In genomic region chr12:92144045-92144630, GRCh38 we compare ENCODE assay signal across 8 cellular contexts. TPM values are rescaled to one million over a fixed set of nuclear protein-coding genes. Genes with fewer than 3 reads are reported as not detected.
A peak's percentile ranks its signal among the peaks of the same experiment; 100 is the strongest.
DNase-seq lines count a peak whose midpoint lies in the region; ATAC-seq and TF ChIP-seq lines count a peak whose summit lies in the region.

No MANE protein-coding gene starts in this region.

- ATAC-seq in GM21737 (IDR thresholded peaks at IDR 0.05; ENCODE audit: unreplicated experiment) (peak; percentile 12), Right ventricle myocardium inferior (peak; percentile 61)

- TF ChIP-seq CTCF in Caco-2 (IDR thresholded peaks at IDR 0.05; ENCODE audit: insufficient read depth in 1 of 2, low read depth in 1 of 2, low read length in 1 of 2, severe bottlenecking in 1 of 2, unreplicated experiment in 1 of 2) (peak; percentile 62 to 67), ovary (IDR thresholded peaks at IDR 0.05) (peak in 2 of 3 donors; percentile 65 to 70), tibial artery (IDR thresholded peaks at IDR 0.05) (peak; percentile 66 to 71)

- H3K27me3 Mint-ChIP-seq in Caco-2 (ENCODE audit: insufficient read depth, unreplicated experiment), result no peaks in the 10 kb centered on the region
- peaks cover 8% of the 10 kb centered on the region for H3K27me3 Mint-ChIP-seq in activated naive CD8-positive, alpha-beta T cell treated with anti-CD3 and anti-CD28 coated beads for 36 hours

- H3K36me3 Mint-ChIP-seq in Caco-2 (ENCODE audit: insufficient read depth, unreplicated experiment), result peaks cover 43% of the 10 kb centered on the region
- H3K36me3 Mint-ChIP-seq in activated naive CD8-positive, alpha-beta T cell treated with anti-CD3 and anti-CD28 coated beads for 36 hours, result peaks cover 74% of the 10 kb centered on the region

- peak; percentile 70 to 75 for DNase-seq in Caco-2
- DNase-seq in NCI-H1092 treated with DMSO at 0.1 percent for 48 hours (lab: John Stamatoyannopoulos, UW), result peak; percentile 55
- DNase-seq in SKM-1 (lab: John Stamatoyannopoulos, UW; ENCODE audit: unreplicated experiment), result peak; percentile 25
- DNase-seq in activated naive CD8-positive, alpha-beta T cell treated with anti-CD3 and anti-CD28 coated beads for 36 hours, result peak; percentile 63
- DNase-seq in Right ventricle myocardium inferior (ENCODE audit: missing footprints), result peak; percentile 66
- peak; percentile 53 to 73 (median 60) for DNase-seq in ovary
- DNase-seq in tibial artery, result peak; percentile 70 to 85

- intact Hi-C loops in Caco-2 (cut with micrococcal nuclease; ENCODE audit: unreplicated experiment), result loop anchor here (1.0 to 2.0 kb wide), 5 partner anchors 64 to 762 kb away; no protein-coding TSS in a partner anchor
- intact Hi-C loops in Right ventricle myocardium inferior (cut with DNase I), result loop anchor here (1.0 to 5.0 kb wide), 4 partner anchors 101 to 332 kb away; no protein-coding TSS in a partner anchor
- intact Hi-C loops in ovary (cut with DNase I), result loop anchor here in 3 of 4 donors (5.0 to 10.0 kb wide), 4 partner anchors 101 to 762 kb away; no protein-coding TSS in a partner anchor
- intact Hi-C loops in tibial artery (cut with DNase I; ENCODE audit: low total_unique reads), result loop anchor here (5.0 to 10.0 kb wide), 3 partner anchors 329 to 539 kb away; no protein-coding TSS in a partner anchor

- H3K27me3 ChIP-seq in Caco-2 (replicated peaks; ENCODE audit: control insufficient read depth, insufficient read depth, low read length) (no peaks in the 10 kb centered on the region), ovary (no peaks in the 10 kb centered on the region), tibial artery (no peaks in the 10 kb centered on the region)

- H3K27ac ChIP-seq in ovary, result peak overlapping the region; percentile 96 to 99
- H3K27ac ChIP-seq in tibial artery, result peak overlapping the region; percentile 97 to 100

- H3K4me3 ChIP-seq in Caco-2 (ENCODE audit: low read depth, low read length) (peak overlapping the region; percentile 64), ovary (peak overlapping the region; percentile 100), tibial artery (peak overlapping the region; percentile 94 to 97)

- H3K4me3 Mint-ChIP-seq in Caco-2 (ENCODE audit: unreplicated experiment), result peak overlapping the region; percentile 81
- peak overlapping the region; percentile 99 for H3K4me3 Mint-ChIP-seq in activated naive CD8-positive, alpha-beta T cell treated with anti-CD3 and anti-CD28 coated beads for 36 hours

- no peak for TF ChIP-seq EP300 in ovary (IDR thresholded peaks at IDR 0.05)

- CTCF ChIA-PET in Caco-2 (lab: Charles Lee), result interaction anchor here (0.6 to 1.2 kb wide), 3 partner anchors 19 to 1275 kb away, joined by 3 to 4 read pairs (median 3); no protein-coding TSS in a partner anchor

- no peaks in the 10 kb centered on the region for H3K9me3 ChIP-seq in Caco-2
- no peaks in the 10 kb centered on the region for H3K9me3 ChIP-seq in ovary
- no peaks in the 10 kb centered on the region for H3K9me3 ChIP-seq in tibial artery

- H3K4me1 Mint-ChIP-seq in Caco-2 (ENCODE audit: low read depth, unreplicated experiment), result peaks cover 34% of the 10 kb centered on the region
- peaks cover 21% of the 10 kb centered on the region for H3K4me1 Mint-ChIP-seq in activated naive CD8-positive, alpha-beta T cell treated with anti-CD3 and anti-CD28 coated beads for 36 hours

- BruUV-seq in Caco-2 (replicated peaks; lab: Mats Ljungman, UMichigan), result no TSS peak

- peak overlapping the region; percentile 96 for H3K27ac Mint-ChIP-seq in Caco-2 (ENCODE audit: unreplicated experiment)
- peak overlapping the region; percentile 96 for H3K27ac Mint-ChIP-seq in activated naive CD8-positive, alpha-beta T cell treated with anti-CD3 and anti-CD28 coated beads for 36 hours

- no peaks in the 10 kb centered on the region for H3K9me3 Mint-ChIP-seq in Caco-2 (ENCODE audit: unreplicated experiment)
- no peaks in the 10 kb centered on the region for H3K9me3 Mint-ChIP-seq in activated naive CD8-positive, alpha-beta T cell treated with anti-CD3 and anti-CD28 coated beads for 36 hours

- H3K4me1 ChIP-seq in Caco-2 (peaks cover 34% of the 10 kb centered on the region), ovary (ENCODE audit: insufficient read depth) (no peaks in the 10 kb centered on the region), tibial artery (peaks cover 0 to 28% (median 0%) of the 10 kb centered on the region in 4 donors)

- WGBS in ovary, 3 donors, result 0 to 1% (median 0%) methylated on average over 14 of the region's 14 CpGs

- TF ChIP-seq POLR2A in ovary (IDR thresholded peaks at IDR 0.05), result no peak

- POLR2A ChIA-PET in Caco-2 (lab: Charles Lee), result interaction anchor here (2.2 kb wide), 1 partner anchor 73 kb away, joined by 23 read pairs; no protein-coding TSS in a partner anchor

- H3K36me3 ChIP-seq in Caco-2 (ENCODE audit: control insufficient read depth, insufficient read depth, low read length) (peaks cover 2% of the 10 kb centered on the region; the same call in 1 of the 2 replicates), ovary (no peaks in the 10 kb centered on the region), tibial artery (peaks cover 10 to 37% (median 15%) of the 10 kb centered on the region in 3 donors)

RNA-seq across cellular contexts. Expression of gene BTG1, which starts 1.5 kb away (rescaled TPM):
- total RNA-seq in Caco-2 (2022) (23.1 and 27.1 TPM in 2 replicates), Right ventricle myocardium inferior (66.9 TPM), ovary (100 to 1,000 TPM in 2 of 7 donors, 10 to 100 TPM in 5; 63.6 to 145 (median 86.1) TPM)
- 100 to 1,000 TPM; 147 to 153 TPM for total RNA-seq in activated naive CD8-positive, alpha-beta T cell treated with anti-CD3 and anti-CD28 coated beads for 36 hours
- 10 to 100 TPM; 55.8 to 94.2 TPM for polyA plus RNA-seq in ovary

Comparison
In these comparisons a context has a peak if more than half of its experiments do, and no peak if none do; other contexts are left out.
1. Peak in every context shown above with its lines: DNase-seq, ATAC-seq, H3K4me3 ChIP-seq and H3K27ac ChIP-seq.
2. DNase-seq: peak in every context shown above with its lines; median percentile 78 in tibial artery; 72 in Caco-2; 66 in Right ventricle myocardium inferior; 63 in activated naive CD8-positive, alpha-beta T cell treated with anti-CD3 and anti-CD28 coated beads for 36 hours; 60 in ovary; 55 in NCI-H1092 treated with DMSO at 0.1 percent for 48 hours; 25 in SKM-1.